23 cellular contexts compared by ENCODE assay signal in the genomic region with DNA sequence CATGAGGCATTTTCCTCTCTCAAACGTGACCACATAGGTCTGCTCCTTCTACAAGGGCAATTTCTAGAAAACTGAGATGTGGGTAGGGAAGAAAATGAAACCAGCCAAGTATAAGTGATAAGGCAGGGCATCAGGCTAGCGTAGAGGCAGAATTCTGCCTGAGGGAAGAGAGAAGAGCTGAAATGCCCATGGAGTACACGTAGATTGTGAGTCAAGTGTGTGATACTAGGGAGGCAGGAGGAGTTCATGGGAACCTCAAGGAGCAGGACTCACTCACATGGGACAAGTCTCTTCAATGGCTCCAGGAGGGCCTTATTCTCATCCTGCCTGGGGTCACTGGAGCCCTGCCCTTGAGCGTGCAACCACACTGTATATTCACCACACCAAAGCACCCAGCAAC. TPM values are rescaled to one million over a fixed set of nuclear protein-coding genes. Genes with fewer than 3 reads are reported as not detected.
DNase-seq lines count a peak whose midpoint lies in the region; ATAC-seq and TF ChIP-seq lines count a peak whose summit lies in the region.
"Had no signal": no experiment of that assay in that cellular context is flagged by ENCODE, and none has a peak within 500 bp of the region (broad histone marks: within the 10 kb centered on the region; RNA-seq: fewer than 3 reads in every experiment).

No MANE protein-coding gene starts in this region.

- H3K27ac ChIP-seq in layer of hippocampus (ENCODE audit: low read depth, low read length) (peak overlapping the region; percentile 64), SJCRH30 (no peak overlapping the region)
- H3K27ac ChIP-seq: BLaER1, neural progenitor cell, PC-9, SJSA1, spleen, stomach, WERI-Rb-1 had no signal

- TF ChIP-seq CTCF in choroid plexus epithelial cell (conservative IDR thresholded peaks at IDR 0.05; ENCODE audit: low read depth, low read length): no peak
- no peak for TF ChIP-seq CTCF in BE2C (IDR thresholded peaks at IDR 0.05; ENCODE audit: low read depth, low read length)

- H3K27ac Mint-ChIP-seq in activated T-cell treated with anti-CD3 and anti-CD28 coated beads, Interleukin-2, amount 50 U/mL, for 72 hours: peak overlapping the region; percentile 2
- H3K27ac Mint-ChIP-seq: neural progenitor cell had no signal

- no peaks in the 10 kb centered on the region for H3K36me3 Mint-ChIP-seq in activated T-cell treated with anti-CD3 and anti-CD28 coated beads, Interleukin-2, amount 50 U/mL, for 72 hours (ENCODE audit: insufficient read depth in 2 of 2)
- no peaks in the 10 kb centered on the region for H3K36me3 Mint-ChIP-seq in activated T-cell treated with anti-CD3 and anti-CD28 coated beads, Interleukin-2, amount 50 U/mL, for 4 hours (ENCODE audit: insufficient read depth)
- H3K36me3 Mint-ChIP-seq: activated naive CD4-positive, alpha-beta T cell treated with anti-CD3 and anti-CD28 coated beads, Interleukin-2, amount 50 U/mL, for 24 hours; neural progenitor cell had no signal

- H3K4me3 ChIP-seq in choroid plexus epithelial cell (ENCODE audit: low read depth, low read length) (no peak overlapping the region), SJCRH30 (no peak overlapping the region), BE2C (ENCODE audit: low read depth, low read length) (no peak overlapping the region)
- H3K4me3 ChIP-seq: BLaER1, colonic mucosa, mucosa of descending colon, neural progenitor cell, PC-9, psoas muscle, SJSA1, spleen, stomach, uterus had no signal

- H3K36me3 ChIP-seq in SJCRH30 (no peaks in the 10 kb centered on the region), BE2C (no peaks in the 10 kb centered on the region)
- H3K36me3 ChIP-seq: BLaER1, colonic mucosa, neural progenitor cell, SJSA1, spleen, stomach, uterus, WERI-Rb-1 had no signal

- H3K27me3 ChIP-seq in layer of hippocampus (ENCODE audit: control insufficient read depth, insufficient read depth, low read length) (no peaks in the 10 kb centered on the region), SJCRH30 (no peaks in the 10 kb centered on the region), BE2C (no peaks in the 10 kb centered on the region)
- H3K27me3 ChIP-seq: BLaER1, colonic mucosa, neural progenitor cell, SJSA1, spleen, stomach, uterus had no signal

- H3K27me3 Mint-ChIP-seq in activated T-cell treated with anti-CD3 and anti-CD28 coated beads, Interleukin-2, amount 50 U/mL, for 72 hours (ENCODE audit: low read depth): no peaks in the 10 kb centered on the region
- no peaks in the 10 kb centered on the region for H3K27me3 Mint-ChIP-seq in activated T-cell treated with anti-CD3 and anti-CD28 coated beads, Interleukin-2, amount 50 U/mL, for 4 hours (ENCODE audit: low read depth)
- H3K27me3 Mint-ChIP-seq: activated naive CD4-positive, alpha-beta T cell treated with anti-CD3 and anti-CD28 coated beads, Interleukin-2, amount 50 U/mL, for 24 hours had no signal

- peak overlapping the region; percentile 23 to 37 for H3K4me3 Mint-ChIP-seq in activated T-cell treated with anti-CD3 and anti-CD28 coated beads, Interleukin-2, amount 50 U/mL, for 72 hours
- H3K4me3 Mint-ChIP-seq in activated T-cell treated with anti-CD3 and anti-CD28 coated beads, Interleukin-2, amount 50 U/mL, for 4 hours: no peak overlapping the region
- H3K4me3 Mint-ChIP-seq: activated naive CD4-positive, alpha-beta T cell treated with anti-CD3 and anti-CD28 coated beads, Interleukin-2, amount 50 U/mL, for 24 hours; neural progenitor cell had no signal

- no peaks in the 10 kb centered on the region for H3K9me3 Mint-ChIP-seq in activated T-cell treated with anti-CD3 and anti-CD28 coated beads, Interleukin-2, amount 50 U/mL, for 72 hours
- H3K9me3 Mint-ChIP-seq in activated T-cell treated with anti-CD3 and anti-CD28 coated beads, Interleukin-2, amount 50 U/mL, for 4 hours: no peaks in the 10 kb centered on the region
- H3K9me3 Mint-ChIP-seq: activated naive CD4-positive, alpha-beta T cell treated with anti-CD3 and anti-CD28 coated beads, Interleukin-2, amount 50 U/mL, for 24 hours; neural progenitor cell had no signal

- no peak for ATAC-seq in activated T-cell treated with anti-CD3 and anti-CD28 coated beads, Interleukin-2, amount 50 U/mL, for 72 hours (replicated peaks in 1 of 2)
- no peak for ATAC-seq in activated T-cell treated with anti-CD3 and anti-CD28 coated beads, Interleukin-2, amount 50 U/mL, for 4 hours

- H3K4me1 ChIP-seq in SJCRH30: no peaks in the 10 kb centered on the region
- no peaks in the 10 kb centered on the region for H3K4me1 ChIP-seq in BE2C
- H3K4me1 ChIP-seq: colonic mucosa, SJSA1 had no signal

- DNase-seq in activated T-cell treated with anti-CD3 and anti-CD28 coated beads, Interleukin-2, amount 50 U/mL, for 72 hours: no peak
- DNase-seq in activated T-cell treated with anti-CD3 and anti-CD28 coated beads, Interleukin-2, amount 50 U/mL, for 4 hours: no peak
- DNase-seq in choroid plexus epithelial cell (ENCODE audit: low read depth): peak; percentile 7
- DNase-seq in SJCRH30: no peak
- no peak for DNase-seq in OCI-M2 (lab: John Stamatoyannopoulos, UW; ENCODE audit: unreplicated experiment)
- no peak for DNase-seq in BE2C
- no peak for DNase-seq in DMS79 (lab: John Stamatoyannopoulos, UW)
- DNase-seq: KG1, NCI-H187, NCI-H748 treated with DMSO at 0.1 percent for 48 hours, PC-9, spleen, stomach, WERI-Rb-1 had no signal

- no peaks in the 10 kb centered on the region for H3K9me3 ChIP-seq in SJCRH30 (replicated peaks)
- no peaks in the 10 kb centered on the region for H3K9me3 ChIP-seq in BE2C
- H3K9me3 ChIP-seq: BLaER1, colonic mucosa, mucosa of descending colon, psoas muscle, SJSA1, spleen, stomach, uterus had no signal

- H3K4me1 Mint-ChIP-seq in activated T-cell treated with anti-CD3 and anti-CD28 coated beads, Interleukin-2, amount 50 U/mL, for 72 hours (ENCODE audit: low read depth): peaks cover 47% of the 10 kb centered on the region
- H3K4me1 Mint-ChIP-seq in activated T-cell treated with anti-CD3 and anti-CD28 coated beads, Interleukin-2, amount 50 U/mL, for 4 hours (ENCODE audit: low read depth): peaks cover 37% of the 10 kb centered on the region

RNA-seq across cellular contexts. Expression of a gene that starts 34.8 kb away (rescaled TPM):
- total RNA-seq in activated T-cell treated with anti-CD3 and anti-CD28 coated beads, Interleukin-2, amount 50 U/mL, for 72 hours: 100 to 1,000 TPM in 1 of 2 donors, 10 to 100 TPM in 1; 99.5 to 101 TPM
- 100 to 1,000 TPM; 108 to 119 (median 119) TPM for total RNA-seq in activated T-cell treated with anti-CD3 and anti-CD28 coated beads, Interleukin-2, amount 50 U/mL, for 4 hours
- total RNA-seq in SJCRH30 (2014; rRNA removed; shearing (Covaris generic)): 48.9 and 55.6 TPM in 2 replicates
- polyA plus RNA-seq in BE2C (2012; ENCODE audit: insufficient read depth, insufficient read length, low read depth): 35.1 TPM
